ENCODE assay signal across 12 cellular contexts in genomic region chr7:417625-417889, GRCh38.
DNase-seq lines count a peak whose midpoint lies in the region; ATAC-seq and TF ChIP-seq lines count a peak whose summit lies in the region.
"Had no signal": no experiment of that assay in that cellular context is flagged by ENCODE, and none has a peak within 500 bp of the region (broad histone marks: within the 10 kb centered on the region; RNA-seq: fewer than 3 reads in every experiment).

No MANE protein-coding gene starts in this region.

- TF ChIP-seq CTCF in RWPE2 (IDR thresholded peaks at IDR 0.05; ENCODE audit: poor library complexity, severe bottlenecking), result no peak

- peaks cover 2% of the 10 kb centered on the region for H3K9me3 ChIP-seq in RWPE2 (ENCODE audit: severe bottlenecking)
- H3K9me3 ChIP-seq: HAP-1 had no signal

- H3K27ac ChIP-seq in RWPE2 (ENCODE audit: poor library complexity, severe bottlenecking), result no peak overlapping the region
- H3K27ac ChIP-seq: BLaER1 treated with 17β-estradiol and CSF1 and Interleukin-3, amounts not matched to agents 10 nM and 100 nM; GM23248 had no signal

- no peaks in the 10 kb centered on the region for H3K36me3 ChIP-seq in RWPE2 (ENCODE audit: low read depth)
- H3K36me3 ChIP-seq: HAP-1 had no signal

- no peaks in the 10 kb centered on the region for H3K4me1 ChIP-seq in RWPE2 (ENCODE audit: insufficient read depth, poor library complexity, severe bottlenecking)
- H3K4me1 ChIP-seq: Caco-2, HAP-1 had no signal

- ATAC-seq in Right ventricle myocardium inferior, result no peak
- no peak for ATAC-seq in left ventricle myocardium superior
- no peak for ATAC-seq in RWPE2 (ENCODE audit: low read depth)
- no peak for ATAC-seq in HG03521 (IDR thresholded peaks at IDR 0.05; ENCODE audit: unreplicated experiment)

- H3K4me3 ChIP-seq in RWPE2 (ENCODE audit: severe bottlenecking), result no peak overlapping the region
- H3K4me3 ChIP-seq: BLaER1 treated with 17β-estradiol and CSF1 and Interleukin-3, amounts not matched to agents 10 nM and 100 nM; GM23248; HAP-1 had no signal

- intact Hi-C loops in Right ventricle myocardium inferior (cut with DNase I) (no loop called here), left ventricle myocardium superior (cut with micrococcal nuclease) (no loop called here), posterior vena cava (cut with DNase I) (no loop called here)

- DNase-seq in Right ventricle myocardium inferior (ENCODE audit: missing footprints) (peak; percentile 17), left ventricle myocardium superior (no peak), RWPE2 (ENCODE audit: low spot score) (peak; percentile 42), posterior vena cava (ENCODE audit: low spot score) (peak; percentile 58), RPMI8226 (no peak), CD1c-positive myeloid dendritic cell (ENCODE audit: extremely low spot score) (no peak)
- DNase-seq: CD4-positive, alpha-beta T cell; GM23248 had no signal

- H3K27me3 ChIP-seq in RWPE2 (ENCODE audit: insufficient read depth, poor library complexity, severe bottlenecking), result no peaks in the 10 kb centered on the region

Comparison
In these comparisons a context has a peak if more than half of its experiments do, and no peak if none do; other contexts are left out.
1. DNase-seq: peak in Right ventricle myocardium inferior (single experiment), RWPE2 (single experiment) and posterior vena cava (single experiment); none in left ventricle myocardium superior (single experiment), RPMI8226 (single experiment) and CD1c-positive myeloid dendritic cell (single experiment).